2 cellular contexts compared by ENCODE assay signal in the genomic region with DNA sequence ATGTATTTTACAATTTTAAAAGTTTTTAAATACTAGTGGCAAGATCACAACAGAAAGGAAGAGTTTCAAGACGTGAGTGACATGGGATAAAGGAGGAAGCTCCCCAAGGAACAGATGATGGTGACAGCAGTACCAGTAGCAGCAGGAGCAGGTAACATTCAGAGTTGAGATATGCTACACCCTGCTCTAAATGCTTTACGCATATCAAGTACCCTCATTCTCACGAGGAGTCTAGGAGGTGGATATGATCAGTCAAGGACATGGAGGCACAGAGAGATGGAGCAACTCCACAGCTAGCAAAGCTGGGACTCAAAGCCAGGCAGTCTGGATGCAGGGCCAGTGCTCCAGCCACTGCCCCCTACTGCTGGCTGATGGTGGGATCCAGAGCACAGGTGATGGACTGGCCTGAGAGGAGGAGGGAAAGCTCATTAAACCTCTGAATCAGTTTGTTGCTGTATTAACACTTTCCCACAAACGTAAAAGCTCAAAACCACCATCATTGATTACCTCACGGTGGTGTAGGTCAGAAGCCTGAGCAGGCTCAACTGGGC.
TF ChIP-seq lines count a peak whose summit lies in the region.

No MANE protein-coding gene starts in this region.

TF ChIP-seq in GM23338, 12 proteins besides CTCF, POLR2A, EP300 and RAD21 (continues in another document):
- no peak for TF ChIP-seq ZNF114 (CRISPR knock-in tag; IDR thresholded peaks at IDR 0.05)
- TF ChIP-seq POLR2AphosphoS5 (IDR thresholded peaks at IDR 0.05; ENCODE audit: low read depth) = no peak
- TF ChIP-seq, protein P1, sequence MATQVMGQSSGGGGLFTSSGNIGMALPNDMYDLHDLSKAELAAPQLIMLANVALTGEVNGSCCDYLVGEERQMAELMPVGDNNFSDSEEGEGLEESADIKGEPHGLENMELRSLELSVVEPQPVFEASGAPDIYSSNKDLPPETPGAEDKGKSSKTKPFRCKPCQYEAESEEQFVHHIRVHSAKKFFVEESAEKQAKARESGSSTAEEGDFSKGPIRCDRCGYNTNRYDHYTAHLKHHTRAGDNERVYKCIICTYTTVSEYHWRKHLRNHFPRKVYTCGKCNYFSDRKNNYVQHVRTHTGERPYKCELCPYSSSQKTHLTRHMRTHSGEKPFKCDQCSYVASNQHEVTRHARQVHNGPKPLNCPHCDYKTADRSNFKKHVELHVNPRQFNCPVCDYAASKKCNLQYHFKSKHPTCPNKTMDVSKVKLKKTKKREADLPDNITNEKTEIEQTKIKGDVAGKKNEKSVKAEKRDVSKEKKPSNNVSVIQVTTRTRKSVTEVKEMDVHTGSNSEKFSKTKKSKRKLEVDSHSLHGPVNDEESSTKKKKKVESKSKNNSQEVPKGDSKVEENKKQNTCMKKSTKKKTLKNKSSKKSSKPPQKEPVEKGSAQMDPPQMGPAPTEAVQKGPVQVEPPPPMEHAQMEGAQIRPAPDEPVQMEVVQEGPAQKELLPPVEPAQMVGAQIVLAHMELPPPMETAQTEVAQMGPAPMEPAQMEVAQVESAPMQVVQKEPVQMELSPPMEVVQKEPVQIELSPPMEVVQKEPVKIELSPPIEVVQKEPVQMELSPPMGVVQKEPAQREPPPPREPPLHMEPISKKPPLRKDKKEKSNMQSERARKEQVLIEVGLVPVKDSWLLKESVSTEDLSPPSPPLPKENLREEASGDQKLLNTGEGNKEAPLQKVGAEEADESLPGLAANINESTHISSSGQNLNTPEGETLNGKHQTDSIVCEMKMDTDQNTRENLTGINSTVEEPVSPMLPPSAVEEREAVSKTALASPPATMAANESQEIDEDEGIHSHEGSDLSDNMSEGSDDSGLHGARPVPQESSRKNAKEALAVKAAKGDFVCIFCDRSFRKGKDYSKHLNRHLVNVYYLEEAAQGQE (IDR thresholded peaks at IDR 0.05; ENCODE audit: unreplicated experiment) = no peak
- no peak for TF ChIP-seq NANOG (IDR thresholded peaks at IDR 0.05; ENCODE audit: borderline replicate concordance)
- TF ChIP-seq JUNB (IDR thresholded peaks at IDR 0.05; ENCODE audit: unreplicated experiment) = no peak
- no peak for TF ChIP-seq STAT1 (IDR thresholded peaks at IDR 0.05; ENCODE audit: unreplicated experiment)
- TF ChIP-seq, protein P2, sequence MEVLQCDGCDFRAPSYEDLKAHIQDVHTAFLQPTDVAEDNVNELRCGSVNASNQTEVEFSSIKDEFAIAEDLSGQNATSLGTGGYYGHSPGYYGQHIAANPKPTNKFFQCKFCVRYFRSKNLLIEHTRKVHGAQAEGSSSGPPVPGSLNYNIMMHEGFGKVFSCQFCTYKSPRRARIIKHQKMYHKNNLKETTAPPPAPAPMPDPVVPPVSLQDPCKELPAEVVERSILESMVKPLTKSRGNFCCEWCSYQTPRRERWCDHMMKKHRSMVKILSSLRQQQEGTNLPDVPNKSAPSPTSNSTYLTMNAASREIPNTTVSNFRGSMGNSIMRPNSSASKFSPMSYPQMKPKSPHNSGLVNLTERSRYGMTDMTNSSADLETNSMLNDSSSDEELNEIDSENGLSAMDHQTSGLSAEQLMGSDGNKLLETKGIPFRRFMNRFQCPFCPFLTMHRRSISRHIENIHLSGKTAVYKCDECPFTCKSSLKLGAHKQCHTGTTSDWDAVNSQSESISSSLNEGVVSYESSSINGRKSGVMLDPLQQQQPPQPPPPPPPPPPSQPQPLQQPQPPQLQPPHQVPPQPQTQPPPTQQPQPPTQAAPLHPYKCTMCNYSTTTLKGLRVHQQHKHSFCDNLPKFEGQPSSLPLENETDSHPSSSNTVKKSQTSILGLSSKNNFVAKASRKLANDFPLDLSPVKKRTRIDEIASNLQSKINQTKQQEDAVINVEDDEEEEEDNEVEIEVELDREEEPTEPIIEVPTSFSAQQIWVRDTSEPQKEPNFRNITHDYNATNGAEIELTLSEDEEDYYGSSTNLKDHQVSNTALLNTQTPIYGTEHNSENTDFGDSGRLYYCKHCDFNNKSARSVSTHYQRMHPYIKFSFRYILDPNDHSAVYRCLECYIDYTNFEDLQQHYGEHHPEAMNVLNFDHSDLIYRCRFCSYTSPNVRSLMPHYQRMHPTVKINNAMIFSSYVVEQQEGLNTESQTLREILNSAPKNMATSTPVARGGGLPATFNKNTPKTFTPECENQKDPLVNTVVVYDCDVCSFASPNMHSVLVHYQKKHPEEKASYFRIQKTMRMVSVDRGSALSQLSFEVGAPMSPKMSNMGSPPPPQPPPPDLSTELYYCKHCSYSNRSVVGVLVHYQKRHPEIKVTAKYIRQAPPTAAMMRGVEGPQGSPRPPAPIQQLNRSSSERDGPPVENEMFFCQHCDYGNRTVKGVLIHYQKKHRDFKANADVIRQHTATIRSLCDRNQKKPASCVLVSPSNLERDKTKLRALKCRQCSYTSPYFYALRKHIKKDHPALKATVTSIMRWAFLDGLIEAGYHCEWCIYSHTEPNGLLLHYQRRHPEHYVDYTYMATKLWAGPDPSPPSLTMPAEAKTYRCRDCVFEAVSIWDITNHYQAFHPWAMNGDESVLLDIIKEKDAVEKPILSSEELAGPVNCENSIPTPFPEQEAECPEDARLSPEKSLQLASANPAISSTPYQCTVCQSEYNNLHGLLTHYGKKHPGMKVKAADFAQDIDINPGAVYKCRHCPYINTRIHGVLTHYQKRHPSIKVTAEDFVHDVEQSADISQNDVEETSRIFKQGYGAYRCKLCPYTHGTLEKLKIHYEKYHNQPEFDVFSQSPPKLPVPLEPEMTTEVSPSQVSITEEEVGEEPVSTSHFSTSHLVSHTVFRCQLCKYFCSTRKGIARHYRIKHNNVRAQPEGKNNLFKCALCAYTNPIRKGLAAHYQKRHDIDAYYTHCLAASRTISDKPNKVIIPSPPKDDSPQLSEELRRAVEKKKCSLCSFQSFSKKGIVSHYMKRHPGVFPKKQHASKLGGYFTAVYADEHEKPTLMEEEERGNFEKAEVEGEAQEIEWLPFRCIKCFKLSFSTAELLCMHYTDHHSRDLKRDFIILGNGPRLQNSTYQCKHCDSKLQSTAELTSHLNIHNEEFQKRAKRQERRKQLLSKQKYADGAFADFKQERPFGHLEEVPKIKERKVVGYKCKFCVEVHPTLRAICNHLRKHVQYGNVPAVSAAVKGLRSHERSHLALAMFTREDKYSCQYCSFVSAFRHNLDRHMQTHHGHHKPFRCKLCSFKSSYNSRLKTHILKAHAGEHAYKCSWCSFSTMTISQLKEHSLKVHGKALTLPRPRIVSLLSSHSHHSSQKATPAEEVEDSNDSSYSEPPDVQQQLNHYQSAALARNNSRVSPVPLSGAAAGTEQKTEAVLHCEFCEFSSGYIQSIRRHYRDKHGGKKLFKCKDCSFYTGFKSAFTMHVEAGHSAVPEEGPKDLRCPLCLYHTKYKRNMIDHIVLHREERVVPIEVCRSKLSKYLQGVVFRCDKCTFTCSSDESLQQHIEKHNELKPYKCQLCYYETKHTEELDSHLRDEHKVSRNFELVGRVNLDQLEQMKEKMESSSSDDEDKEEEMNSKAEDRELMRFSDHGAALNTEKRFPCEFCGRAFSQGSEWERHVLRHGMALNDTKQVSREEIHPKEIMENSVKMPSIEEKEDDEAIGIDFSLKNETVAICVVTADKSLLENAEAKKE (CRISPR knock-in tag; IDR thresholded peaks at IDR 0.05) = no peak
- no peak for TF ChIP-seq CREB1 (CRISPR knock-in tag; IDR thresholded peaks at IDR 0.05; ENCODE audit: low read depth)
- no peak for TF ChIP-seq EZH2 (IDR thresholded peaks at IDR 0.05; ENCODE audit: low read depth, unreplicated experiment)

TF ChIP-seq in H1, 55 proteins besides CTCF, POLR2A, EP300 and RAD21:
- TF ChIP-seq KDM1A (IDR thresholded peaks at IDR 0.05; ENCODE audit: borderline replicate concordance, low read length) = no peak
- no peak for TF ChIP-seq TEAD4 (IDR thresholded peaks at IDR 0.05; ENCODE audit: low read depth, low read length)
